In genomic region chr12:38316391-38317129, GRCh38 we compare ENCODE assay signal across 8 cellular contexts. TPM values are rescaled to one million over a fixed set of nuclear protein-coding genes. Genes with fewer than 3 reads are reported as not detected.
DNase-seq lines count a peak whose midpoint lies in the region; ATAC-seq and TF ChIP-seq lines count a peak whose summit lies in the region.

Gene ALG10B, plus strand, starts transcription at chr12:38316774. Its CDS starts 120 bp downstream, at chr12:38316894.

- ATAC-seq in GM18867 (IDR thresholded peaks at IDR 0.05; ENCODE audit: unreplicated experiment) (peak; percentile 100), HG03103 (IDR thresholded peaks at IDR 0.05; ENCODE audit: low read depth, unreplicated experiment) (peak; percentile 100), WTC11 (peak; percentile 100)

- H3K4me1 Mint-ChIP-seq in WTC11: no peaks in the 10 kb centered on the region

- no peaks in the 10 kb centered on the region for H3K27me3 ChIP-seq in ACC112 (ENCODE audit: insufficient read depth, low read length)

- peak within 1 kb of the TSS; percentile 69 for H3K4me3 Mint-ChIP-seq in WTC11

- peak; percentile 86 for DNase-seq in NCI-H2227 treated with DMSO at 0.1 percent for 48 hours (lab: John Stamatoyannopoulos, UW)
- DNase-seq in WTC11 (ENCODE audit: low spot score): peak; percentile 80
- peak; percentile 58 to 97 (median 92) for DNase-seq in caudate nucleus (lab: John Stamatoyannopoulos, UW)
- DNase-seq in iris pigment epithelial cell (ENCODE audit: low read depth): peak; percentile 97
- DNase-seq in stimulated activated CD4-positive, alpha-beta T cell treated with anti-CD3 and anti-CD28 coated beads, Interleukin-12 subunit alpha, Interleukin-12 subunit beta, amount 100 ng/mL, for 24 hours (ENCODE audit: low read depth in 2 of 2): peak; percentile 83 to 87

- CTCF ChIA-PET in WTC11 (lab: Charles Lee): no interaction called here

- H3K27me3 Mint-ChIP-seq in WTC11 (ENCODE audit: low read depth): peaks cover 11% of the 10 kb centered on the region

- peaks cover 44% of the 10 kb centered on the region for H3K9me3 Mint-ChIP-seq in WTC11

- POLR2A ChIA-PET in WTC11 (lab: Charles Lee): no interaction called here

- no peak for TF ChIP-seq CTCF in WTC11 (IDR thresholded peaks at IDR 0.05)

- H3K27ac ChIP-seq in ACC112 (ENCODE audit: low read depth, low read length) (peak within 1 kb of the TSS; percentile 30; the same call in 1 of the 2 replicates), caudate nucleus (ENCODE audit: low read depth, low read length) (peak within 1 kb of the TSS; percentile 87)

- H3K36me3 Mint-ChIP-seq in WTC11: peaks cover 7% of the 10 kb centered on the region

- H3K79me2 ChIP-seq in ACC112 (ENCODE audit: control insufficient read depth, insufficient read depth, low read length, unreplicated experiment): no peaks in the 10 kb centered on the region

- peak within 1 kb of the TSS; percentile 97 for H2AFZ ChIP-seq in ACC112 (ENCODE audit: low read length, unreplicated experiment)

- no peaks in the 10 kb centered on the region for H3K36me3 ChIP-seq in ACC112 (ENCODE audit: insufficient read depth, low read length)

- no peak within 1 kb of the TSS for H3K27ac Mint-ChIP-seq in WTC11

- no peaks in the 10 kb centered on the region for H3K4me1 ChIP-seq in ACC112 (ENCODE audit: control insufficient read depth, insufficient read depth, low read length, unreplicated experiment)

- peak within 1 kb of the TSS; percentile 85 for H3K4me3 ChIP-seq in ACC112 (ENCODE audit: low read depth, low read length)

TF ChIP-seq in WTC11, 78 proteins besides CTCF, POLR2A, EP300 and RAD21:
- TF ChIP-seq GABPB1 (CRISPR knock-in tag; IDR thresholded peaks at IDR 0.05) (peak; percentile 40; the same call in 1 of the 2 replicates), ZNF396 (CRISPR knock-in tag; IDR thresholded peaks at IDR 0.05; ENCODE audit: borderline replicate concordance) (no peak), FOXK1 (CRISPR knock-in tag; IDR thresholded peaks at IDR 0.05) (peak; percentile 42; the same call in 1 of the 2 replicates), SP1 (CRISPR knock-in tag; conservative IDR thresholded peaks at IDR 0.05) (0 out of 2 replicates have a peak, but pooled peaks have one; percentile 24), ATF6 (CRISPR knock-in tag; IDR thresholded peaks at IDR 0.05) (no peak)

RNA-seq across cellular contexts. Expression of gene ALG10B, which starts in this region (rescaled TPM):
- total RNA-seq in WTC11 (2021): 2.8 to 3.5 TPM (median 3.3 TPM) in 3 replicates

Comparison
In these comparisons a context has a peak if more than half of its experiments do, and no peak if none do; other contexts are left out.
1. Peak in every context shown above with its lines: DNase-seq, ATAC-seq, H3K4me3 ChIP-seq and H3K27ac ChIP-seq.